8 cellular contexts compared by ENCODE assay signal in genomic region chr16:20674684-20675487, GRCh38. TPM values are rescaled to one million over a fixed set of nuclear protein-coding genes. Genes with fewer than 3 reads are reported as not detected.
DNase-seq lines count a peak whose midpoint lies in the region; ATAC-seq and TF ChIP-seq lines count a peak whose summit lies in the region.

No MANE protein-coding gene starts in this region.

- TF ChIP-seq CTCF in ascending aorta (IDR thresholded peaks at IDR 0.05) (no peak), thoracic aorta (IDR thresholded peaks at IDR 0.05) (no peak), dorsolateral prefrontal cortex (IDR thresholded peaks at IDR 0.05 in 54 of 56, conservative IDR thresholded peaks at IDR 0.05 in 2 of 56; ENCODE audit: low read depth in 1 of 56, partially characterized antibody in 56 of 56) (no peak)

- ATAC-seq in thoracic aorta (ENCODE audit: insufficient number of reproducible peaks, low FRiP score, low read depth) = no peak
- ATAC-seq in HG02973 (IDR thresholded peaks at IDR 0.05; ENCODE audit: unreplicated experiment) = no peak

- H3K36me3 Mint-ChIP-seq in T-helper 1 cell treated with Interleukin-12 subunit alpha and Interleukin-12 subunit beta and Interleukin-4 antibody, amounts not matched to agents 30 μg/mL and 1 μg/mL, for 36 hours (ENCODE audit: low read depth) = no peaks in the 10 kb centered on the region

- no peaks in the 10 kb centered on the region for H3K27me3 ChIP-seq in ascending aorta
- no peaks in the 10 kb centered on the region for H3K27me3 ChIP-seq in thoracic aorta (replicated peaks; ENCODE audit: insufficient read depth)
- H3K27me3 ChIP-seq in dorsolateral prefrontal cortex = no peaks in the 10 kb centered on the region

- intact Hi-C loops in ascending aorta (cut with DNase I) (loop anchor here (2.0 to 5.0 kb wide), 2 partner anchors 62 to 67 kb away; partner anchors contain the start of gene THUMPD1), dorsolateral prefrontal cortex (cut with DNase I) (no loop called here)

- H3K27ac Mint-ChIP-seq in T-helper 1 cell treated with Interleukin-12 subunit alpha and Interleukin-12 subunit beta and Interleukin-4 antibody, amounts not matched to agents 30 μg/mL and 1 μg/mL, for 36 hours = no peak overlapping the region

- no peaks in the 10 kb centered on the region for H3K27me3 Mint-ChIP-seq in T-helper 1 cell treated with Interleukin-12 subunit alpha and Interleukin-12 subunit beta and Interleukin-4 antibody, amounts not matched to agents 30 μg/mL and 1 μg/mL, for 36 hours (ENCODE audit: low read depth)

- peaks cover 6 to 27% of the 10 kb centered on the region in 2 donors for H3K4me1 ChIP-seq in ascending aorta
- peaks cover 25 to 42% of the 10 kb centered on the region in 2 donors for H3K4me1 ChIP-seq in thoracic aorta (ENCODE audit: control insufficient read depth in 1 of 2, low read depth in 2 of 2)

- no peaks in the 10 kb centered on the region for H3K9me3 Mint-ChIP-seq in T-helper 1 cell treated with Interleukin-12 subunit alpha and Interleukin-12 subunit beta and Interleukin-4 antibody, amounts not matched to agents 30 μg/mL and 1 μg/mL, for 36 hours

- H3K36me3 ChIP-seq in ascending aorta (no peaks in the 10 kb centered on the region), thoracic aorta (no peaks in the 10 kb centered on the region)

- H3K9me3 ChIP-seq in ascending aorta (no peaks in the 10 kb centered on the region), thoracic aorta (no peaks in the 10 kb centered on the region)

- DNase-seq in T-helper 1 cell (no peak), ascending aorta (ENCODE audit: low spot score in 2 of 2) (no peak), left kidney (ENCODE audit: low read depth, low spot score) (peak; percentile 75), thoracic aorta (ENCODE audit: low spot score) (no peak), NOMO-1 treated with DMSO at 0.1 percent for 48 hours (lab: John Stamatoyannopoulos, UW; ENCODE audit: unreplicated experiment) (no peak), dorsolateral prefrontal cortex (no peak)

- H3K27ac ChIP-seq in ascending aorta (peak overlapping the region; percentile 79 to 84), thoracic aorta (peak overlapping the region; percentile 68 to 81), dorsolateral prefrontal cortex (no peak overlapping the region)

- H3K4me3 ChIP-seq in ascending aorta (peak overlapping the region; percentile 36 to 61), thoracic aorta (peak overlapping the region; percentile 79), dorsolateral prefrontal cortex (no peak overlapping the region)

- H3K4me1 Mint-ChIP-seq in T-helper 1 cell treated with Interleukin-12 subunit alpha and Interleukin-12 subunit beta and Interleukin-4 antibody, amounts not matched to agents 30 μg/mL and 1 μg/mL, for 36 hours (ENCODE audit: low read depth) = peaks cover 17% of the 10 kb centered on the region

- H3K4me3 Mint-ChIP-seq in T-helper 1 cell treated with Interleukin-12 subunit alpha and Interleukin-12 subunit beta and Interleukin-4 antibody, amounts not matched to agents 30 μg/mL and 1 μg/mL, for 36 hours = peak overlapping the region; percentile 58

RNA-seq across cellular contexts. Expression of gene ACSM1, which starts 22.6 kb away (rescaled TPM):
- total RNA-seq in ascending aorta (not detected), thoracic aorta (1 to 10 TPM in 1 of 2 donors, not detected in 1; 1.7 TPM), dorsolateral prefrontal cortex (1 to 10 TPM in 31 of 120 experiments, under 1 TPM in 57, not detected in 32; 0.20 to 2.9 (median 0.82) TPM)

Comparison
In these comparisons a context has a peak if more than half of its experiments do, and no peak if none do; other contexts are left out.
1. H3K27ac ChIP-seq: peak in ascending aorta (2 of 2) and thoracic aorta (2 of 2); none in dorsolateral prefrontal cortex (0 of 59).
2. H3K4me3 ChIP-seq: peak in ascending aorta (2 of 2) and thoracic aorta (single experiment); none in dorsolateral prefrontal cortex (0 of 59).